ENCODE assay signal across 10 cellular contexts in genomic region chr5:158384535-158385421, GRCh38.
A peak's percentile ranks its signal among the peaks of the same experiment; 100 is the strongest.
DNase-seq lines count a peak whose midpoint lies in the region; ATAC-seq and TF ChIP-seq lines count a peak whose summit lies in the region.
"Had no signal": no experiment of that assay in that cellular context is flagged by ENCODE, and none has a peak within 500 bp of the region (broad histone marks: within the 10 kb centered on the region; RNA-seq: fewer than 3 reads in every experiment).

No MANE protein-coding gene starts in this region.

- DNase-seq in AG09319 (ENCODE audit: extremely low read depth, low read depth) (peak; percentile 89), HL-60 (ENCODE audit: low read depth in 1 of 2, low spot score in 1 of 2) (peak; percentile 8 to 38), astrocyte of the cerebellum (ENCODE audit: low read depth) (peak; percentile 94), lung (ENCODE audit: low spot score) (no peak), GF-D8 (lab: John Stamatoyannopoulos, UW) (no peak), HUDEP-2 (lab: John Stamatoyannopoulos, UW; ENCODE audit: unreplicated experiment in 76 of 76) (no peak)
- DNase-seq: NCI-H526, pancreas had no signal

- no peaks in the 10 kb centered on the region for H3K36me3 ChIP-seq in lung (ENCODE audit: control insufficient read depth in 2 of 2, insufficient read depth in 2 of 2, low read length in 2 of 2)
- H3K36me3 ChIP-seq: pancreas had no signal

- no peak for TF ChIP-seq CTCF in AG09319 (IDR thresholded peaks at IDR 0.05; ENCODE audit: low read depth, low read length)
- no peak for TF ChIP-seq CTCF in HL-60 (IDR thresholded peaks at IDR 0.05; ENCODE audit: insufficient read depth, low read length)
- no peak for TF ChIP-seq CTCF in astrocyte of the cerebellum (IDR thresholded peaks at IDR 0.05; ENCODE audit: low read depth, low read length, missing control alignments)
- TF ChIP-seq CTCF in lung (IDR thresholded peaks at IDR 0.05; ENCODE audit: control extremely low read depth, extremely low read depth): no peak

- peaks cover 0 to 2% of the 10 kb centered on the region in 2 donors for H3K9me3 ChIP-seq in lung (ENCODE audit: control insufficient read depth in 2 of 2, insufficient read depth in 1 of 2, low read length in 1 of 2)
- H3K9me3 ChIP-seq: pancreas had no signal

- H3K4me3 ChIP-seq in HL-60 (replicated peaks; ENCODE audit: insufficient read depth, low read length): no peak overlapping the region
- H3K4me3 ChIP-seq in astrocyte of the cerebellum (ENCODE audit: low read depth, low read length): no peak overlapping the region
- no peak overlapping the region for H3K4me3 ChIP-seq in lung
- H3K4me3 ChIP-seq: pancreas had no signal

- ATAC-seq in lung (ENCODE audit: insufficient read depth, low FRiP score) (peak; percentile 54), HG02981 (IDR thresholded peaks at IDR 0.05; ENCODE audit: unreplicated experiment) (no peak), GM21737 (IDR thresholded peaks at IDR 0.05; ENCODE audit: unreplicated experiment) (no peak)

- no peak overlapping the region for H3K27ac ChIP-seq in HL-60 (replicated peaks)
- no peak overlapping the region for H3K27ac ChIP-seq in lung (ENCODE audit: low read depth in 1 of 2, low read length in 1 of 2)
- H3K27ac ChIP-seq: pancreas had no signal

- no peaks in the 10 kb centered on the region for H3K27me3 ChIP-seq in HL-60 (ENCODE audit: insufficient read depth, poor library complexity, severe bottlenecking)
- no peaks in the 10 kb centered on the region for H3K27me3 ChIP-seq in lung (ENCODE audit: control insufficient read depth, insufficient read depth)
- H3K27me3 ChIP-seq: pancreas had no signal

- 8 to 38% methylated on average over 1 of the region's 1 CpG for WGBS in lung, 2 donors

- peaks cover 0 to 3% of the 10 kb centered on the region in 2 donors for H3K4me1 ChIP-seq in lung (ENCODE audit: control insufficient read depth in 2 of 2, insufficient read depth in 2 of 2, low read length in 2 of 2)

- in situ Hi-C loops in astrocyte of the cerebellum (cut with HindIII; ENCODE audit: low sequenced_read_pairs): no loop called here

Comparison
In these comparisons a context has a peak if more than half of its experiments do, and no peak if none do; other contexts are left out.
1. DNase-seq: peak in AG09319 (single experiment), HL-60 (2 of 2) and astrocyte of the cerebellum (single experiment); none in lung (single experiment), GF-D8 (single experiment) and HUDEP-2 (0 of 76).